8 cellular contexts compared by ENCODE assay signal in genomic region chr4:184097240-184097619, GRCh38.
DNase-seq lines count a peak whose midpoint lies in the region; ATAC-seq, FAIRE-seq and TF ChIP-seq lines count a peak whose summit lies in the region.

No MANE protein-coding gene starts in this region.

- no peak overlapping the region for H3K27ac Mint-ChIP-seq in stimulated activated naive B cell treated with anti-CD40 and anti-IgM and Interleukin-4, amounts not matched to agents 10 μg/mL and 1 μg/mL and 100 μg/mL, for 72 hours

- H3K4me1 ChIP-seq in GM12878 (ENCODE audit: control insufficient read depth, insufficient read depth, low read length) (no peaks in the 10 kb centered on the region; the same call in none of the 2 replicates), left lung (peaks cover 11 to 23% of the 10 kb centered on the region in 2 donors)

- H3K4me3 Mint-ChIP-seq in stimulated activated naive B cell treated with anti-CD40 and anti-IgM and Interleukin-4, amounts not matched to agents 10 μg/mL and 1 μg/mL and 100 μg/mL, for 72 hours: peak overlapping the region; percentile 65 to 75

- SMC1A ChIA-PET in GM12878 (lab: Charles Lee; ENCODE audit: uncharacterized antibody, unreplicated experiment): interaction anchor here (0.8 kb wide), 1 partner anchor 628 kb away, joined by 3 read pairs; no protein-coding TSS in a partner anchor

- H3K4me1 Mint-ChIP-seq in stimulated activated naive B cell treated with anti-CD40 and anti-IgM and Interleukin-4, amounts not matched to agents 10 μg/mL and 1 μg/mL and 100 μg/mL, for 72 hours: peaks cover 5 to 10% of the 10 kb centered on the region in 2 donors

- FAIRE-seq in GM12878 (lab: Jason Lieb, UNC): no peak

- no peak overlapping the region for H3K4me3 ChIP-seq in GM12878
- H3K4me3 ChIP-seq in left lung: peak overlapping the region; percentile 2 to 21

- no peak for TF ChIP-seq RAD21 in GM12878 (IDR thresholded peaks at IDR 0.05; ENCODE audit: insufficient read depth, low read depth, low read length)

- ATAC-seq in HG02759 (IDR thresholded peaks at IDR 0.05; ENCODE audit: unreplicated experiment) (peak; percentile 67), GM12878 (peak; percentile 71), left lung (peak; percentile 62)
- ATAC-seq in stimulated activated naive B cell treated with anti-CD40 and anti-IgM and Interleukin-4, amounts not matched to agents 10 μg/mL and 1 μg/mL and 100 μg/mL, for 72 hours (replicated peaks): peak; percentile 76 to 77

- no peaks in the 10 kb centered on the region for H4K20me1 ChIP-seq in GM12878 (ENCODE audit: control insufficient read depth, insufficient read depth)

- H3K9ac ChIP-seq in GM12878 (ENCODE audit: control insufficient read depth, insufficient read depth, low read length): no peak overlapping the region

- no TSS peak for BruUV-seq in GM12878 (replicated peaks; lab: Mats Ljungman, UMichigan)

- no peaks in the 10 kb centered on the region for H3K79me2 ChIP-seq in GM12878 (ENCODE audit: control insufficient read depth, insufficient read depth, low read length)

- H3K9me3 Mint-ChIP-seq in stimulated activated naive B cell treated with anti-CD40 and anti-IgM and Interleukin-4, amounts not matched to agents 10 μg/mL and 1 μg/mL and 100 μg/mL, for 72 hours: no peaks in the 10 kb centered on the region

- RAD21 ChIA-PET in GM12878 (lab: Charles Lee; ENCODE audit: unreplicated experiment): no interaction called here

- no peaks in the 10 kb centered on the region for H3K36me3 Mint-ChIP-seq in stimulated activated naive B cell treated with anti-CD40 and anti-IgM and Interleukin-4, amounts not matched to agents 10 μg/mL and 1 μg/mL and 100 μg/mL, for 72 hours

- peaks cover 26 to 35% of the 10 kb centered on the region in 2 donors for H3K27me3 Mint-ChIP-seq in stimulated activated naive B cell treated with anti-CD40 and anti-IgM and Interleukin-4, amounts not matched to agents 10 μg/mL and 1 μg/mL and 100 μg/mL, for 72 hours

- TF ChIP-seq CTCF in GM12878 (IDR thresholded peaks at IDR 0.05 in 2 of 3, conservative IDR thresholded peaks at IDR 0.05 in 1 of 3; ENCODE audit: control insufficient read depth in 2 of 3, extremely low read depth in 1 of 3, insufficient read depth in 1 of 3, low read depth in 3 of 3, low read length in 3 of 3) (peak; percentile 9 to 35 (median 23); a peak in 3 of 6 replicates), left lung (IDR thresholded peaks at IDR 0.05) (peak in 1 of 2 donors; percentile 33)

- H2AFZ ChIP-seq in GM12878 (ENCODE audit: control insufficient read depth, low read depth, low read length): no peak overlapping the region; the same call in none of the 2 replicates

- TF ChIP-seq POLR2A in GM12878 (IDR thresholded peaks at IDR 0.05; ENCODE audit: low read depth, low read length): no peak

- WGBS in GM12878 (ENCODE audit: insufficient coverage, insufficient replicate concordance, low lambda C conversion rate, missing lambda C conversion rate): 56% methylated on average over 27 of the region's 27 CpGs

- intact Hi-C loops in GM12878 (cut with micrococcal nuclease; ENCODE audit: unreplicated experiment) (loop anchor here (10.0 kb wide), 1 partner anchor 472 kb away; no protein-coding TSS in a partner anchor), left lung (cut with DNase I) (loop anchor here in 1 of 2 donors (5.0 kb wide), 1 partner anchor 255 kb away; no protein-coding TSS in a partner anchor)

- H3K36me3 ChIP-seq in GM12878 (ENCODE audit: control insufficient read depth in 2 of 2, insufficient read depth in 2 of 2, low read length in 1 of 2) (no peaks in the 10 kb centered on the region), left lung (no peaks in the 10 kb centered on the region)

- H3K9me3 ChIP-seq in GM12878 (replicated peaks; ENCODE audit: control insufficient read depth, insufficient read depth, low read length): no peaks in the 10 kb centered on the region
- no peaks in the 10 kb centered on the region for H3K9me3 ChIP-seq in left lung

- no peak overlapping the region for H3K27ac ChIP-seq in GM12878 (ENCODE audit: control insufficient read depth, insufficient read depth)
- no peak overlapping the region for H3K27ac ChIP-seq in left lung

- POLR2A ChIA-PET in GM12878 (lab: Charles Lee): no interaction called here

- in situ Hi-C loops in G401 (cut with HindIII; ENCODE audit: low sequenced_read_pairs): no loop called here
- in situ Hi-C loops in GM12878 (cut with MboI): loop anchor here (10.0 kb wide), 1 partner anchor 622 kb away; no protein-coding TSS in a partner anchor

- CTCF ChIA-PET in GM12878 (lab: Yijun Ruan, JAX): interaction anchor here (1.1 kb wide), 1 partner anchor 256 kb away, joined by 3 read pairs; no protein-coding TSS in a partner anchor

- peak overlapping the region; percentile 69 for H3K4me2 ChIP-seq in GM12878 (ENCODE audit: control insufficient read depth, insufficient read depth)

- H3K27me3 ChIP-seq in GM12878 (replicated peaks in 1 of 2; ENCODE audit: control insufficient read depth in 2 of 2, insufficient read depth in 2 of 2, low read length in 1 of 2) (peaks cover 0 to 1% of the 10 kb centered on the region in 2 experiments; a peak in 2 of 4 replicates), left lung (no peaks in the 10 kb centered on the region)

- no peak for TF ChIP-seq EP300 in GM12878 (IDR thresholded peaks at IDR 0.05; ENCODE audit: borderline replicate concordance in 1 of 2, control insufficient read depth in 1 of 2, low read depth in 2 of 2, low read length in 2 of 2)

- DNase-seq in G401 (ENCODE audit: low spot score): peak; percentile 43
- no peak for DNase-seq in GM12878 (ENCODE audit: low read depth, low spot score)
- DNase-seq in left lung: peak; percentile 49 to 88
- DNase-seq in stimulated activated naive B cell treated with anti-CD40 and anti-IgM and Interleukin-4, amounts not matched to agents 10 μg/mL and 1 μg/mL and 100 μg/mL, for 72 hours: peak; percentile 24
- no peak for DNase-seq in NCI-H2029 (lab: John Stamatoyannopoulos, UW)
- no peak for DNase-seq in epidermal melanocyte (ENCODE audit: insufficient read length, low spot score)
- DNase-seq in NCI-H1092 (lab: John Stamatoyannopoulos, UW): no peak

TF ChIP-seq in GM12878, 131 proteins besides CTCF, POLR2A, EP300 and RAD21:
- TF ChIP-seq SP1 (IDR thresholded peaks at IDR 0.05; ENCODE audit: low read depth, low read length): no peak
- TF ChIP-seq RUNX3 (IDR thresholded peaks at IDR 0.05; ENCODE audit: low read length): 0 out of 2 replicates have a peak, but pooled peaks have one; percentile 19
TF ChIP-seq in GM12878: peak in this region for 1.

Comparison
In these comparisons a context has a peak if more than half of its experiments do, and no peak if none do; other contexts are left out.
1. DNase-seq: peak in G401 (single experiment), left lung (2 of 2) and stimulated activated naive B cell treated with anti-CD40 and anti-IgM and Interleukin-4, amounts not matched to agents 10 μg/mL and 1 μg/mL and 100 μg/mL, for 72 hours (single experiment); none in GM12878 (single experiment), NCI-H2029 (single experiment), epidermal melanocyte (single experiment) and NCI-H1092 (single experiment).
2. Peak in every context shown above with its lines, with median percentiles within 50 percentile points of each other: ATAC-seq.